Comparison of ENCODE assay signal across 1 cellular context in genomic region chr1:207603777-207604176, GRCh38.
TF ChIP-seq lines count a peak whose summit lies in the region.

No MANE protein-coding gene starts in this region.

TF ChIP-seq in HepG2, 621 proteins besides CTCF, POLR2A, EP300 and RAD21 (continued from another document and continues in another):
- TF ChIP-seq ELK4 (CRISPR knock-in tag; IDR thresholded peaks at IDR 0.05; ENCODE audit: borderline replicate concordance) (no peak), AKNA (CRISPR knock-in tag; IDR thresholded peaks at IDR 0.05; ENCODE audit: borderline replicate concordance) (no peak), AKAP8 (CRISPR knock-in tag; IDR thresholded peaks at IDR 0.05) (no peak), ZNF543 (CRISPR knock-in tag; IDR thresholded peaks at IDR 0.05) (no peak), RARG (CRISPR knock-in tag; IDR thresholded peaks at IDR 0.05; ENCODE audit: low read depth) (no peak), MAX (IDR thresholded peaks at IDR 0.05) (peak; percentile 47; the same call in 1 of the 2 replicates), NR2F2 (IDR thresholded peaks at IDR 0.05; ENCODE audit: borderline replicate concordance, low read depth) (peak; percentile 97), NBN (conservative IDR thresholded peaks at IDR 0.05) (no peak), TCF7L2 (IDR thresholded peaks at IDR 0.05; ENCODE audit: low read depth, low read length) (peak; percentile 60), ZNF232 (CRISPR knock-in tag; IDR thresholded peaks at IDR 0.05; ENCODE audit: borderline replicate concordance) (no peak), CAMTA2 (CRISPR knock-in tag; IDR thresholded peaks at IDR 0.05; ENCODE audit: borderline replicate concordance) (no peak), GABPA (IDR thresholded peaks at IDR 0.05; ENCODE audit: low read depth, low read length) (no peak), GABPA (CRISPR knock-in tag; IDR thresholded peaks at IDR 0.05; ENCODE audit: low read depth) (no peak), PAWR (CRISPR knock-in tag; IDR thresholded peaks at IDR 0.05; ENCODE audit: borderline replicate concordance) (no peak), ERF (CRISPR knock-in tag; IDR thresholded peaks at IDR 0.05) (peak; percentile 75), GMEB2 (CRISPR knock-in tag; IDR thresholded peaks at IDR 0.05; ENCODE audit: low read depth) (no peak), KLF13 (CRISPR knock-in tag; IDR thresholded peaks at IDR 0.05) (no peak), HNRNPL (IDR thresholded peaks at IDR 0.05; ENCODE audit: low read depth, low read length) (no peak), ZNF589 (CRISPR knock-in tag; conservative IDR thresholded peaks at IDR 0.05) (no peak), RFX5 (IDR thresholded peaks at IDR 0.05; ENCODE audit: low read depth, low read length) (no peak), ZNF646 (CRISPR knock-in tag; IDR thresholded peaks at IDR 0.05) (no peak), MYC (CRISPR knock-in tag; IDR thresholded peaks at IDR 0.05; ENCODE audit: borderline replicate concordance) (no peak), ZNF256 (CRISPR knock-in tag; conservative IDR thresholded peaks at IDR 0.05) (no peak), HNF1A (IDR thresholded peaks at IDR 0.05; ENCODE audit: low read depth) (peak; percentile 49; the same call in 1 of the 2 replicates), HNF1A (CRISPR knock-in tag; IDR thresholded peaks at IDR 0.05; ENCODE audit: borderline replicate concordance) (peak; percentile 76; the same call in 1 of the 2 replicates), ZNF318 (CRISPR knock-in tag; IDR thresholded peaks at IDR 0.05) (no peak)
